Comparison of ENCODE assay signal across 10 cellular contexts in the genomic region with DNA sequence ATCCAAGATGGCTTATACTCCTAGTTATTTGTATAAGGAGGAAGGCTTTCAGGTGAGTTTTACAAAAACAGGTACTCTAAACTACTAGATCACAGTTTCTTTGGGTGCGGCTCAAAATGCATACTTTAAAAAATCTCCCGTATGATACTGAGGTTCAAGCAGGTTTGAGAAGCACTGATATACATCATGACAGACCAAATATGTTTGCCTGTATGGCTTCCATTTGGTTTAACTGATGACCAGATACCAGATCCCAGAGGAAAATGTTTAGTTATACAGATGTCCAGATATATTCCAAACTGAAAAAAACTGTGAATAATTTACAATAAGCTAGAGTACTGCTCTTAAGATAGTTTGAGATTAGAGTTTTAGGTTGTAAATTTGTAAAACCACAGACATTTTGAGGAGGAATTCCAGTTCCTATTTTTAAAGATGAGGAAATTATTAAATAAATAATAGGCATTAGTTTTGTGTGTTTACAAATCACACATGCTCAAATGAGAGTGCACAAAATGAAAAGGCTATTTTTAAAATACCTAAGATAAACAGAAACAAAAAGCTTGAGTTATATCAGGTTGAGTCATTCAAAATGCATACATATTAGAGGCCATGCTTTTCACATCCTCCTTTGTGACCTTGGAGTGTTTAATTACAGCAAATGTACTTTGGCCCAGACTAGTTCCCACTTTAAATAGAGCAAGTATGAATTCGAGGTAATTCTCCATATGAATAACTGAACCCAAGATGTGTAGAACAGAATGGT.
DNase-seq lines count a peak whose midpoint lies in the region; ATAC-seq and TF ChIP-seq lines count a peak whose summit lies in the region.
"Had no signal": no experiment of that assay in that cellular context is flagged by ENCODE, and none has a peak within 500 bp of the region (broad histone marks: within the 10 kb centered on the region; RNA-seq: fewer than 3 reads in every experiment).

No MANE protein-coding gene starts in this region.

- H3K36me3 Mint-ChIP-seq in activated naive CD8-positive, alpha-beta T cell treated with anti-CD3 and anti-CD28 coated beads for 36 hours = no peaks in the 10 kb centered on the region

- H3K9me3 ChIP-seq in mucosa of descending colon = no peaks in the 10 kb centered on the region

- intact Hi-C loops in mucosa of descending colon (cut with DNase I, micrococcal nuclease) = no loop called here

- no peak for TF ChIP-seq CTCF in astrocyte of the spinal cord (IDR thresholded peaks at IDR 0.05; ENCODE audit: low read depth, low read length)
- TF ChIP-seq CTCF in mucosa of descending colon (IDR thresholded peaks at IDR 0.05) = no peak

- no peak overlapping the region for H3K4me3 Mint-ChIP-seq in activated naive CD8-positive, alpha-beta T cell treated with anti-CD3 and anti-CD28 coated beads for 36 hours

- H3K4me3 ChIP-seq in astrocyte of the spinal cord (ENCODE audit: low read depth, low read length) = no peak overlapping the region
- H3K4me3 ChIP-seq in mucosa of descending colon = no peak overlapping the region

- no peak overlapping the region for H3K27ac Mint-ChIP-seq in activated naive CD8-positive, alpha-beta T cell treated with anti-CD3 and anti-CD28 coated beads for 36 hours

- in situ Hi-C loops in astrocyte of the spinal cord (cut with HindIII; ENCODE audit: low sequenced_read_pairs) = no loop called here

- DNase-seq in ELR (ENCODE audit: low read depth) (peak; percentile 57), astrocyte of the spinal cord (ENCODE audit: low read depth, low spot score) (peak; percentile 54), mucosa of descending colon (no peak), kidney tubule cell (ENCODE audit: low spot score) (no peak), NCI-H2107 (lab: John Stamatoyannopoulos, UW) (no peak)
- DNase-seq in activated naive CD8-positive, alpha-beta T cell treated with anti-CD3 and anti-CD28 coated beads for 36 hours = no peak
- DNase-seq: central memory CD4-positive, alpha-beta T cell; nucleus accumbens had no signal

- H3K36me3 ChIP-seq in mucosa of descending colon (ENCODE audit: low read depth) = no peaks in the 10 kb centered on the region

- no peaks in the 10 kb centered on the region for H3K27me3 Mint-ChIP-seq in activated naive CD8-positive, alpha-beta T cell treated with anti-CD3 and anti-CD28 coated beads for 36 hours

- H3K4me1 ChIP-seq in mucosa of descending colon (ENCODE audit: low read depth) = peaks cover 9% of the 10 kb centered on the region

- no peaks in the 10 kb centered on the region for H3K9me3 Mint-ChIP-seq in activated naive CD8-positive, alpha-beta T cell treated with anti-CD3 and anti-CD28 coated beads for 36 hours

- no peaks in the 10 kb centered on the region for H3K4me1 Mint-ChIP-seq in activated naive CD8-positive, alpha-beta T cell treated with anti-CD3 and anti-CD28 coated beads for 36 hours

- ATAC-seq in HG02798 (IDR thresholded peaks at IDR 0.05; ENCODE audit: poor library complexity, unreplicated experiment) = peak; percentile 29
- peak; percentile 83 for ATAC-seq in mucosa of descending colon
- no peak for ATAC-seq in GM21529 (IDR thresholded peaks at IDR 0.05; ENCODE audit: unreplicated experiment)

Comparison
In these comparisons a context has a peak if more than half of its experiments do, and no peak if none do; other contexts are left out.
1. DNase-seq: peak in ELR (single experiment) and astrocyte of the spinal cord (single experiment); none in mucosa of descending colon (0 of 3), kidney tubule cell (single experiment), activated naive CD8-positive, alpha-beta T cell treated with anti-CD3 and anti-CD28 coated beads for 36 hours (single experiment) and NCI-H2107 (single experiment).